1 cellular context compared by ENCODE assay signal in the genomic region with DNA sequence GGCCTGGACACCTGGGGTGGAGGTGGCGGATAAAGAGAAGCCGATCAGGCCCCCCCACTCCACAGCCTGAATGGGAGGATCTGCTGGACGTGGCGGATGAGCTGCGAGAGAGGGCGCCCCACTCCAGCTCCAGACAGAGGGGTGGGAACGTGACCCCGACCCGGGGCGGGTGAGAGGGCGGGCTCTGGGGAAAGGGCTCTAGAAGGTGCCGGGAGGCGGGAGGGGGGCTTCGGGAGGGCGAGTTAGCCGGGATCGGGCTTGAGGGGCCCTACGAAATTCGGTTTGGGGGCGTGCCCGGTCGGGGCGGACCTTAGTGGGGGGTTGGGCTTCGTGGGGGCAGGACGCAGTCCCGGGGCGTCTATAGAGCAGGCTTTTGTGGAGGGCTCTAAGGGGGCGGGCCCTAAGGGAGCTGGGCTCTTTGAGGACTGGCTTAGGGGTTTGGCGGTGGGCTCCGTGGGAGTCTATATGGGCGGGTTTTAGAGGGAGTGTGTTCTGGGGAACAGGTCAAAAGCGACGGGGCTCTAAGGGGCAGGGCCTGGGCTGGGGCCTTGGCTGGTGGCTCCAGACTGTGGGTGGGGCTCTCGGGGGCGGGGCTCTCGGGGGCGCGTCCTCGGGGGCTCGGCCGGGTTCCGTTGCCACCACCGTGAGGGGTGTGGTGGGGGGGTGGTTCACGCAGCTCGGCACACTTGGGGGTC.
TF ChIP-seq lines count a peak whose summit lies in the region.

No MANE protein-coding gene starts in this region.

TF ChIP-seq in endothelial cell of umbilical vein, 7 proteins besides CTCF, POLR2A, EP300 and RAD21:
- TF ChIP-seq POLR2AphosphoS5 (IDR thresholded peaks at IDR 0.05; ENCODE audit: insufficient read depth, low read depth, low read length) (no peak), FOS (IDR thresholded peaks at IDR 0.05; ENCODE audit: borderline replicate concordance, insufficient read depth, low read length) (no peak), EZH2 (IDR thresholded peaks at IDR 0.05; ENCODE audit: borderline replicate concordance, low read depth, low read length, severe bottlenecking) (no peak), GATA2 (IDR thresholded peaks at IDR 0.05; ENCODE audit: insufficient read depth, insufficient read length, low read depth, low read length) (no peak), JUN (IDR thresholded peaks at IDR 0.05; ENCODE audit: borderline replicate concordance, insufficient read depth, insufficient read length, low read depth) (no peak), MYC (IDR thresholded peaks at IDR 0.05; ENCODE audit: low read depth, low read length) (no peak)
- TF ChIP-seq, protein P1, sequence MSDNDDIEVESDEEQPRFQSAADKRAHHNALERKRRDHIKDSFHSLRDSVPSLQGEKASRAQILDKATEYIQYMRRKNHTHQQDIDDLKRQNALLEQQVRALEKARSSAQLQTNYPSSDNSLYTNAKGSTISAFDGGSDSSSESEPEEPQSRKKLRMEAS (IDR thresholded peaks at IDR 0.05; ENCODE audit: insufficient read depth, insufficient read length), result no peak
